In the genomic region with DNA sequence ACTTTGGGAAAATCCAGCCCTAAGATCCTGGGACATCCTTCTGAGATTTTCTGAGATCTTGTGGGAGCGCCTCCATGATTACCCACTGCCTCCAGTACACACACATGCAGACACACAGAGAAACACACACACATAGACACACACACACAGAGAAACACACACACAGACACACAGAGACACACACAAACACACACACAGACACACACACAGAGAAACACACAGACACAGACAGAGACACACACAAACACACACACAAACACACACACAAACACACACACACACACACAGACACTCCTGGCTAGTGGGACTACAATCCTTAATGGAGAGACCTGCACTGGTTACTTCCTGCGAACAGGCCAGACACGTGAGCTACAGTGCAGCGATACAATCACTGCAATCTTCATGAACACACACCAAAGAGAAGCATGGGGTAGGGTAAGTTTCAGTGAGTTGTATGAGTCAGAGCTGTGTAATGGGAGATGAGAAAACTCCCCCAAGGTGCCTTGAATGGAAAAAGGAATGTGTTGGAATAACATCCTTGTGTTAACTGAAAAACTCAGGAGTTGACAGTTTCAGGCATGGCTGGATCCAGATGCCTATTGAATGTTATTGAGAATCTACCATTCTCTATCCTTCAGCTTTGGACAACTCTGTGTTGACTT, we compare ENCODE assay signal across 18 cellular contexts.
A peak's percentile ranks its signal among the peaks of the same experiment; 100 is the strongest.
DNase-seq lines count a peak whose midpoint lies in the region; ATAC-seq, FAIRE-seq and TF ChIP-seq lines count a peak whose summit lies in the region.
"Had no signal": no experiment of that assay in that cellular context is flagged by ENCODE, and none has a peak within 500 bp of the region (broad histone marks: within the 10 kb centered on the region; RNA-seq: fewer than 3 reads in every experiment).

No MANE protein-coding gene starts in this region.

- H3K79me2 ChIP-seq in H1 (ENCODE audit: control insufficient read depth in 1 of 2, insufficient read depth in 2 of 2, low read length in 2 of 2): no peaks in the 10 kb centered on the region

- 0 out of 2 replicates have a peak overlapping the region, but pooled peaks have one; percentile 64 for H2BK12ac ChIP-seq in H1 (ENCODE audit: low read depth, low read length)
- no peak overlapping the region for H2BK12ac ChIP-seq in neuronal stem cell (ENCODE audit: low read length)

- no peak for TF ChIP-seq CTCF in H1 (IDR thresholded peaks at IDR 0.05; ENCODE audit: control extremely low read depth in 1 of 3, insufficient read depth in 1 of 3, low read depth in 1 of 3, low read length in 3 of 3)

- H3K9me3 ChIP-seq in H1 (ENCODE audit: insufficient read depth in 2 of 2, low read depth in 1 of 2, low read length in 1 of 2) (no peaks in the 10 kb centered on the region; a peak in 1 of 4 replicates), neuronal stem cell (replicated peaks in 1 of 2; ENCODE audit: control insufficient read depth in 2 of 2, insufficient read depth in 1 of 2, low read depth in 1 of 2, low read length in 2 of 2) (no peaks in the 10 kb centered on the region)

- H3K4me3 ChIP-seq in H1 (ENCODE audit: extremely low read depth in 1 of 4, insufficient read depth in 2 of 4, low read depth in 3 of 4, low read length in 4 of 4) (no peak overlapping the region), neuronal stem cell (ENCODE audit: low read length in 2 of 2) (no peak overlapping the region)

- CTCF ChIA-PET in H1 (lab: Charles Lee; ENCODE audit: partially characterized antibody): interaction anchor here (1.0 to 1.4 kb wide), 2 partner anchors 101 to 270 kb away, joined by 3 read pairs; no protein-coding TSS in a partner anchor

- H3K4me1 ChIP-seq in H1 (replicated peaks in 1 of 4; ENCODE audit: control insufficient read depth in 3 of 4, insufficient read depth in 4 of 4, low read length in 3 of 4) (no peaks in the 10 kb centered on the region), neuronal stem cell (ENCODE audit: control insufficient read depth in 2 of 2, insufficient read depth in 1 of 2, low read depth in 1 of 2, low read length in 2 of 2) (peaks cover 0 to 2% of the 10 kb centered on the region in 2 donors)

- POLR2A ChIA-PET in H1 (lab: Charles Lee; ENCODE audit: partially characterized antibody): no interaction called here

- H3K14ac ChIP-seq in H1 (ENCODE audit: insufficient read length): no peak overlapping the region
- H3K14ac ChIP-seq in neuronal stem cell (ENCODE audit: low read length): no peak overlapping the region

- no peak for TF ChIP-seq EP300 in H1 (IDR thresholded peaks at IDR 0.05; ENCODE audit: borderline replicate concordance in 1 of 2, low read depth in 2 of 2, low read length in 2 of 2)

- TF ChIP-seq RAD21 in H1 (IDR thresholded peaks at IDR 0.05 in 1 of 2, conservative IDR thresholded peaks at IDR 0.05 in 1 of 2; ENCODE audit: low read depth in 2 of 2, low read length in 2 of 2): no peak

- no peak overlapping the region for H3K18ac ChIP-seq in H1 (ENCODE audit: extremely low read depth, low read length)
- no peak overlapping the region for H3K18ac ChIP-seq in neuronal stem cell (ENCODE audit: low read length)

- FAIRE-seq in RCC 7860 (lab: Jason Lieb, UNC) (no peak), H1 (lab: Jason Lieb, UNC) (no peak)
- FAIRE-seq: H54 had no signal

- no peak overlapping the region for H2BK15ac ChIP-seq in H1 (ENCODE audit: low read length)
- H2BK15ac ChIP-seq in neuronal stem cell (ENCODE audit: low read length): no peak overlapping the region

- no peak overlapping the region for H3K56ac ChIP-seq in H1 (replicated peaks; ENCODE audit: insufficient read length, low read depth, low read length)

- H4K91ac ChIP-seq in H1 (replicated peaks; ENCODE audit: insufficient read length, low read length) (no peak overlapping the region), neuronal stem cell (ENCODE audit: low read depth, low read length, poor library complexity) (no peak overlapping the region)

- no peak overlapping the region for H4K8ac ChIP-seq in H1 (ENCODE audit: extremely low read depth, insufficient read depth, low read length)
- H4K8ac ChIP-seq in neuronal stem cell (ENCODE audit: low read depth, low read length): no peak overlapping the region

- H3K4me2 ChIP-seq in H1 (ENCODE audit: insufficient read depth in 1 of 2, low read depth in 2 of 2, low read length in 2 of 2) (no peak overlapping the region), neuronal stem cell (ENCODE audit: insufficient read depth, low read length, poor library complexity, severe bottlenecking) (no peak overlapping the region)

- WGBS in H1 (ENCODE audit: extremely low coverage in 1 of 2, insufficient coverage in 1 of 2, insufficient read length in 1 of 2, insufficient replicate concordance in 2 of 2, low coverage in 1 of 2, low lambda C conversion rate in 2 of 2, missing lambda C conversion rate in 1 of 2), 2 experiments: 89% methylated on average over 4 of the region's 4 CpGs; no CpG with 5 or more reads in 1 of the 2 experiments
- no CpG with 5 or more reads among the region's 4 CpGs for WGBS in neuronal stem cell (ENCODE audit: extremely low coverage in 2 of 2, insufficient read length in 2 of 2, insufficient replicate concordance in 1 of 2), 2 donors

- H2AFZ ChIP-seq in H1 (ENCODE audit: low read length) (no peak overlapping the region), neuronal stem cell (ENCODE audit: low read length) (no peak overlapping the region)

- H3K9ac ChIP-seq in H1 (replicated peaks in 1 of 4; ENCODE audit: extremely low read depth in 1 of 4, low read depth in 3 of 4, low read length in 3 of 4) (no peak overlapping the region), neuronal stem cell (ENCODE audit: low read depth, low read length, poor library complexity) (no peak overlapping the region)

- peak; percentile 9 for DNase-seq in ELR (ENCODE audit: low read depth)
- peak; percentile 39 for DNase-seq in RCC 7860 (ENCODE audit: low spot score)
- no peak for DNase-seq in H1 (ENCODE audit: low read depth in 1 of 2, low spot score in 2 of 2)
- DNase-seq in neuronal stem cell (ENCODE audit: low spot score): no peak
- no peak for DNase-seq in activated CD4-positive, alpha-beta T cell treated with anti-CD3 and anti-CD28 coated beads, Interleukin-2, amount 50 U/mL, for 4 hours
- no peak for DNase-seq in NCI-H345 (lab: John Stamatoyannopoulos, UW)
- DNase-seq: AML-193; CD4-positive, CD25-positive, alpha-beta regulatory T cell; KG1; NCI-H1048; NCI-H1436 treated with DMSO at 0.1 percent for 48 hours; NCI-H2081; NCI-H510A treated with DMSO at 0.1 percent for 48 hours; NCI-H82; PC-3 had no signal

- no peak overlapping the region for H3K27ac ChIP-seq in H1 (ENCODE audit: low read depth, low read length)
- H3K27ac ChIP-seq in neuronal stem cell (replicated peaks; ENCODE audit: low read length): no peak overlapping the region

- H2BK20ac ChIP-seq in H1 (ENCODE audit: low read length): no peak overlapping the region

- no peaks in the 10 kb centered on the region; the same call in 1 of the 2 replicates for H3K23me2 ChIP-seq in H1 (ENCODE audit: low read depth, low read length)

- no peaks in the 10 kb centered on the region for H4K20me1 ChIP-seq in H1 (replicated peaks in 1 of 2; ENCODE audit: control insufficient read depth in 1 of 2, insufficient read depth in 2 of 2, low read length in 2 of 2)

- H3K36me3 ChIP-seq in H1 (ENCODE audit: control insufficient read depth in 2 of 4, insufficient read depth in 4 of 4, low read length in 3 of 4): no peaks in the 10 kb centered on the region
- no peaks in the 10 kb centered on the region for H3K36me3 ChIP-seq in neuronal stem cell (replicated peaks in 1 of 2; ENCODE audit: control insufficient read depth in 2 of 2, insufficient read depth in 2 of 2, low read length in 2 of 2)

- H3K79me1 ChIP-seq in H1 (ENCODE audit: low read depth, low read length) (no peaks in the 10 kb centered on the region), neuronal stem cell (ENCODE audit: low read depth, low read length) (no peaks in the 10 kb centered on the region)

- H3K23ac ChIP-seq in H1 (ENCODE audit: insufficient read length): no peak overlapping the region
- peak overlapping the region; percentile 10 for H3K23ac ChIP-seq in neuronal stem cell (ENCODE audit: low read depth, low read length, poor library complexity)

- ATAC-seq in GM21717 (IDR thresholded peaks at IDR 0.05; ENCODE audit: unreplicated experiment): no peak
- ATAC-seq: PC-3, Right ventricle myocardium inferior had no signal

- H2BK120ac ChIP-seq in H1 (replicated peaks; ENCODE audit: low read depth, low read length): no peak overlapping the region
- no peak overlapping the region for H2BK120ac ChIP-seq in neuronal stem cell (ENCODE audit: low read depth, low read length)

- H3K4ac ChIP-seq in H1 (replicated peaks; ENCODE audit: insufficient read length, low read depth, low read length) (no peak overlapping the region), neuronal stem cell (ENCODE audit: low read length) (no peak overlapping the region)

- H3K27me3 ChIP-seq in H1 (replicated peaks in 1 of 4; ENCODE audit: control insufficient read depth in 3 of 4, extremely low read depth in 1 of 4, insufficient read depth in 3 of 4, low read length in 3 of 4) (no peaks in the 10 kb centered on the region), neuronal stem cell (ENCODE audit: control insufficient read depth in 3 of 3, insufficient read depth in 3 of 3, low read depth in 1 of 3, low read length in 3 of 3) (peaks cover 0 to 12% (median 0%) of the 10 kb centered on the region in 3 experiments)

- TF ChIP-seq POLR2A in H1 (IDR thresholded peaks at IDR 0.05; ENCODE audit: control extremely low read depth in 1 of 2, low read depth in 2 of 2, low read length in 2 of 2): no peak

- H2AK5ac ChIP-seq in H1 (ENCODE audit: low read depth, low read length) (no peak overlapping the region; the same call in 1 of the 2 replicates), neuronal stem cell (ENCODE audit: low read depth, low read length) (no peak overlapping the region)

- H2BK5ac ChIP-seq in H1 (ENCODE audit: low read depth, low read length) (no peak overlapping the region), neuronal stem cell (ENCODE audit: low read length) (no peak overlapping the region)

- no peak overlapping the region for H4K5ac ChIP-seq in H1 (ENCODE audit: insufficient read length, low read depth, low read length)

TF ChIP-seq in H1, 55 proteins besides CTCF, POLR2A, EP300 and RAD21 (continues in another document):
- TF ChIP-seq JUND (IDR thresholded peaks at IDR 0.05; ENCODE audit: low read length) (no peak), SRF (IDR thresholded peaks at IDR 0.05; ENCODE audit: low read depth, low read length) (no peak), TAF1 (IDR thresholded peaks at IDR 0.05; ENCODE audit: low read depth, low read length) (no peak), SUZ12 (IDR thresholded peaks at IDR 0.05; ENCODE audit: low read length) (no peak), SAP30 (IDR thresholded peaks at IDR 0.05; ENCODE audit: insufficient read depth, insufficient replicate concordance, low read length) (no peak), EZH2 (IDR thresholded peaks at IDR 0.05; ENCODE audit: low read depth, low read length, severe bottlenecking) (no peak), SP4 (IDR thresholded peaks at IDR 0.05; ENCODE audit: low read length) (no peak), TEAD4 (IDR thresholded peaks at IDR 0.05; ENCODE audit: low read depth, low read length) (no peak), JUN (IDR thresholded peaks at IDR 0.05; ENCODE audit: low read depth, low read length) (no peak), CHD2 (IDR thresholded peaks at IDR 0.05; ENCODE audit: low read length) (no peak), GTF2F1 (IDR thresholded peaks at IDR 0.05; ENCODE audit: borderline replicate concordance, low read depth, low read length) (no peak)

Comparison
In these comparisons a context has a peak if more than half of its experiments do, and no peak if none do; other contexts are left out.
1. DNase-seq: peak in ELR (single experiment) and RCC 7860 (single experiment); none in H1 (0 of 2), neuronal stem cell (single experiment), activated CD4-positive, alpha-beta T cell treated with anti-CD3 and anti-CD28 coated beads, Interleukin-2, amount 50 U/mL, for 4 hours (0 of 2) and NCI-H345 (single experiment).